8 cellular contexts compared by ENCODE assay signal in genomic region chr12:69359531-69360347, GRCh38. TPM values are rescaled to one million over a fixed set of nuclear protein-coding genes. Genes with fewer than 3 reads are reported as not detected.
DNase-seq lines count a peak whose midpoint lies in the region; ATAC-seq and TF ChIP-seq lines count a peak whose summit lies in the region.

Gene YEATS4 (plus strand): TSS chr12:69359743. CDS start chr12:69359973, 230 bp downstream.

- H3K9ac ChIP-seq in BLaER1 treated with 17β-estradiol and CSF1 and Interleukin-3, amounts not matched to agents 10 nM and 100 nM = peak within 1 kb of the TSS; percentile 90 to 99 (median 95)

- peaks cover 0 to 8% (median 0%) of the 10 kb centered on the region in 11 experiments; a peak in 3 of 22 replicates for H4K20me1 ChIP-seq in BLaER1 treated with 17β-estradiol and CSF1 and Interleukin-3, amounts not matched to agents 10 nM and 100 nM

- H3K4me2 ChIP-seq in BLaER1 treated with 17β-estradiol and CSF1 and Interleukin-3, amounts not matched to agents 10 nM and 100 nM = peak within 1 kb of the TSS; percentile 74 to 92 (median 80)

- peak; percentile 82 for TF ChIP-seq POLR2A in right lobe of liver (IDR thresholded peaks at IDR 0.05)

- H3K27me3 ChIP-seq in BLaER1 treated with 17β-estradiol and CSF1 and Interleukin-3, amounts not matched to agents 10 nM and 100 nM = no peaks in the 10 kb centered on the region
- H3K27me3 ChIP-seq in right lobe of liver = no peaks in the 10 kb centered on the region

- H3K36me3 ChIP-seq in BLaER1 treated with 17β-estradiol and CSF1 and Interleukin-3, amounts not matched to agents 10 nM and 100 nM = peaks cover 12 to 39% (median 33%) of the 10 kb centered on the region in 11 experiments; a peak in 20 of 22 replicates
- H3K36me3 ChIP-seq in right lobe of liver = no peaks in the 10 kb centered on the region

- intact Hi-C loops in right lobe of liver (cut with DNase I) = loop anchor here in 1 of 2 donors (10.0 kb wide), 1 partner anchor 65 kb away; no protein-coding TSS in a partner anchor

- DNase-seq in NCI-H748 (lab: John Stamatoyannopoulos, UW; ENCODE audit: unreplicated experiment) (peak; percentile 99), dermis microvascular lymphatic vessel endothelial cell (ENCODE audit: low read depth in 2 of 2) (peak; percentile 88 to 94), right lobe of liver (peak; percentile 89 to 93 (median 91))
- peak; percentile 71 to 74 for DNase-seq in activated CD4-positive, alpha-beta T cell treated with anti-CD3 and anti-CD28 coated beads, Interleukin-2, amount 50 U/mL, for 4 hours
- peak; percentile 81 for DNase-seq in stimulated activated CD4-positive, alpha-beta T cell treated with anti-CD3 and anti-CD28 coated beads, Interleukin-4, amount 100 ng/mL, for 4 hours

- H3K4me1 ChIP-seq in BLaER1 treated with 17β-estradiol and CSF1 and Interleukin-3, amounts not matched to agents 10 nM and 100 nM = peaks cover 15 to 27% (median 21%) of the 10 kb centered on the region in 10 experiments
- peaks cover 0 to 19% (median 0%) of the 10 kb centered on the region in 4 donors for H3K4me1 ChIP-seq in right lobe of liver

- peak within 1 kb of the TSS; percentile 77 to 95 (median 86) for H3K4me3 ChIP-seq in BLaER1 treated with 17β-estradiol and CSF1 and Interleukin-3, amounts not matched to agents 10 nM and 100 nM
- peak within 1 kb of the TSS; percentile 73 to 89 (median 85) for H3K4me3 ChIP-seq in right lobe of liver

- peak in 1 of 4 donors; percentile 5 for TF ChIP-seq CTCF in right lobe of liver (IDR thresholded peaks at IDR 0.05)

- peak; percentile 79 for ATAC-seq in GM19351 (IDR thresholded peaks at IDR 0.05; ENCODE audit: unreplicated experiment)
- ATAC-seq in HG03521 (IDR thresholded peaks at IDR 0.05; ENCODE audit: unreplicated experiment) = peak; percentile 75
- peak; percentile 88 to 94 (median 93) for ATAC-seq in right lobe of liver

- no peaks in the 10 kb centered on the region for H3K9me3 ChIP-seq in BLaER1 treated with 17β-estradiol and CSF1 and Interleukin-3, amounts not matched to agents 10 nM and 100 nM (replicated peaks in 1 of 11)
- H3K9me3 ChIP-seq in right lobe of liver = no peaks in the 10 kb centered on the region

- WGBS in right lobe of liver (ENCODE audit: insufficient coverage, low coverage, low lambda C conversion rate, missing lambda C conversion rate) = under 1% methylated on average over 40 of the region's 70 CpGs

- H3K27ac ChIP-seq in BLaER1 treated with 17β-estradiol and CSF1 and Interleukin-3, amounts not matched to agents 10 nM and 100 nM = peak within 1 kb of the TSS; percentile 86 to 99 (median 96)
- H3K27ac ChIP-seq in right lobe of liver = peak within 1 kb of the TSS; percentile 93 to 96 (median 96)

RNA-seq across cellular contexts. Expression of gene YEATS4, which starts in this region (rescaled TPM):
- total RNA-seq in dermis microvascular lymphatic vessel endothelial cell (17.6 and 18.8 TPM in 2 replicates), right lobe of liver (10 to 100 TPM in 2 of 6 experiments, 1 to 10 TPM in 4; 2.9 to 17.3 (median 5.8) TPM)

Comparison
In these comparisons a context has a peak if more than half of its experiments do, and no peak if none do; other contexts are left out.
1. Peak in every context shown above with its lines: DNase-seq, ATAC-seq, H3K4me3 ChIP-seq and H3K27ac ChIP-seq.